In the genomic region with DNA sequence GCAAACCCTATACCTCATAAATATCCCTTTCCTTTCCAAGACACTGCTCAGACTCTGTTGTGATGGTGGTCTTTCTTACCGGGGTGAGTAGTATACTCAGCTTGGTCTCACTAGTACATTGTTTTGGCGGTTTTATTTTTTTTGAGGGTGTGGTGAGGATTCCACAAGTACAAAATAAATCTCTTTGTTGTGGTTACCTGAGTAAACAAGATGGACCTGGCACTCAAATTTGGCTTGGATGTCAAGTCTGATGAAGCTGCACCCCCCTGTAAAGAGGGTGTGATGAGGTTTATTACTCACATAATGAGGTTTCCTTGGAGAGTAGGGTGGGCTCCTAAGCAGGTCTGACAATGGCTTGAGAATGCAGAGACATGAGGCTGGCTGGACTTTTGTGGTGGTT, we compare ENCODE assay signal across 15 cellular contexts.
"Had no signal": no experiment of that assay in that cellular context is flagged by ENCODE, and none has a peak within 500 bp of the region (broad histone marks: within the 10 kb centered on the region; RNA-seq: fewer than 3 reads in every experiment).

No MANE protein-coding gene starts in this region.

- DNase-seq: activated CD4-positive, alpha-beta T cell treated with anti-CD3 and anti-CD28 coated beads, Interleukin-2, amount 10 ng/mL, durations not matched to agents 24 days and 14 days; activated CD8-positive, alpha-beta T cell treated with anti-CD3 and anti-CD28 coated beads for 36 hours; activated naive CD4-positive, alpha-beta T cell treated with anti-CD3 and anti-CD28 coated beads for 36 hours; activated T-cell treated with anti-CD3 and anti-CD28 coated beads, Interleukin-2, amount 50 U/mL, for 4 hours; central memory CD4-positive, alpha-beta T cell; dorsolateral prefrontal cortex; endodermal cell; head of caudate nucleus; kidney; left lung; naive thymus-derived CD4-positive, alpha-beta T cell; right cardiac atrium; stimulated activated naive CD8-positive, alpha-beta T cell treated with anti-CD3 and anti-CD28 coated beads, Interleukin-15, Interleukin-2, amounts not matched to agents 100 U/mL and 50 U/mL, for 24 hours; T-helper 9 cell; uterus had no signal
